In the genomic region with DNA sequence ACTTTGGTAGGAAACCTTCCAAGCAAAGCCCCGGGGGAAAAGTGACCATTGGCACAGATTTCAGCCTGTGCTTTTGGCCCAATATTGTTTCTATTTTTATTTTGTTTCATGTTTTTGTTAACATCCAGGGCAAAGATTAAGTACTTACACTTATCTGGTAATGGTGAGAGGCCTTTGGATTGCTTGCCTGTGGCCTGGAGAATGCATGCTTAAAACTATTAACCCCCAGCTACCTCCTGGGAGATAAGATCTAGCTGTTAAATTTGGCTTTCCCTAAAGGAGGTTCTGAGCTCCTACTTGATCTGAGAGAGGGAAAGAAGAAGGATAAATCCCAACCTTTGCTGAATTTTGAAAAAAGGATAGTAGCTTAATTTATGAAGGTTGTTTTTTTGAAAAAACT, we compare ENCODE assay signal across 17 cellular contexts.
DNase-seq lines count a peak whose midpoint lies in the region; ATAC-seq and TF ChIP-seq lines count a peak whose summit lies in the region.
"Had no signal": no experiment of that assay in that cellular context is flagged by ENCODE, and none has a peak within 500 bp of the region (broad histone marks: within the 10 kb centered on the region; RNA-seq: fewer than 3 reads in every experiment).

No MANE protein-coding gene starts in this region.

- peak overlapping the region; percentile 37 for H3K27ac Mint-ChIP-seq in activated naive CD4-positive, alpha-beta T cell treated with anti-CD3 and anti-CD28 coated beads, Interleukin-2, amount 50 U/mL, for 24 hours
- no peak overlapping the region for H3K27ac Mint-ChIP-seq in activated naive CD4-positive, alpha-beta T cell treated with anti-CD3 and anti-CD28 coated beads, Interleukin-2, amount 50 U/mL, for 72 hours
- H3K27ac Mint-ChIP-seq in mesothelial cell of epicardium: peak overlapping the region; percentile 80

- no peak for ATAC-seq in activated naive CD4-positive, alpha-beta T cell treated with anti-CD3 and anti-CD28 coated beads, Interleukin-2, amount 50 U/mL, for 72 hours
- no peak for ATAC-seq in upper lobe of right lung
- ATAC-seq: lower lobe of right lung had no signal

- H3K4me3 ChIP-seq in dorsolateral prefrontal cortex (no peak overlapping the region), upper lobe of right lung (no peak overlapping the region)
- H3K4me3 ChIP-seq: lower lobe of right lung had no signal

- H3K9me3 ChIP-seq in upper lobe of right lung: no peaks in the 10 kb centered on the region
- H3K9me3 ChIP-seq: lower lobe of right lung had no signal

- peaks cover 3% of the 10 kb centered on the region for H3K36me3 Mint-ChIP-seq in activated naive CD4-positive, alpha-beta T cell treated with anti-CD3 and anti-CD28 coated beads, Interleukin-2, amount 50 U/mL, for 24 hours
- peaks cover 5 to 6% of the 10 kb centered on the region in 2 donors for H3K36me3 Mint-ChIP-seq in activated naive CD4-positive, alpha-beta T cell treated with anti-CD3 and anti-CD28 coated beads, Interleukin-2, amount 50 U/mL, for 72 hours
- peaks cover 9% of the 10 kb centered on the region for H3K36me3 Mint-ChIP-seq in mesothelial cell of epicardium

- H3K36me3 ChIP-seq in upper lobe of right lung: no peaks in the 10 kb centered on the region
- H3K36me3 ChIP-seq: lower lobe of right lung had no signal

- H3K4me1 ChIP-seq in upper lobe of right lung: peaks cover 22% of the 10 kb centered on the region
- H3K4me1 ChIP-seq: lower lobe of right lung had no signal

- intact Hi-C loops in dorsolateral prefrontal cortex (cut with DNase I): no loop called here
- intact Hi-C loops in upper lobe of right lung (cut with DNase I): no loop called here

- no peak overlapping the region for H3K4me3 Mint-ChIP-seq in activated naive CD4-positive, alpha-beta T cell treated with anti-CD3 and anti-CD28 coated beads, Interleukin-2, amount 50 U/mL, for 24 hours
- H3K4me3 Mint-ChIP-seq in mesothelial cell of epicardium: no peak overlapping the region
- H3K4me3 Mint-ChIP-seq: H9 had no signal

- no peaks in the 10 kb centered on the region for H3K9me3 Mint-ChIP-seq in activated naive CD4-positive, alpha-beta T cell treated with anti-CD3 and anti-CD28 coated beads, Interleukin-2, amount 50 U/mL, for 24 hours
- peaks cover 0 to 4% of the 10 kb centered on the region in 2 donors for H3K9me3 Mint-ChIP-seq in activated naive CD4-positive, alpha-beta T cell treated with anti-CD3 and anti-CD28 coated beads, Interleukin-2, amount 50 U/mL, for 72 hours
- H3K9me3 Mint-ChIP-seq in mesothelial cell of epicardium: peaks cover 3% of the 10 kb centered on the region
- H3K9me3 Mint-ChIP-seq: H9 had no signal

- H3K27me3 Mint-ChIP-seq in activated naive CD4-positive, alpha-beta T cell treated with anti-CD3 and anti-CD28 coated beads, Interleukin-2, amount 50 U/mL, for 24 hours: no peaks in the 10 kb centered on the region
- no peaks in the 10 kb centered on the region for H3K27me3 Mint-ChIP-seq in mesothelial cell of epicardium (ENCODE audit: low read depth)

- no peak for DNase-seq in activated naive CD4-positive, alpha-beta T cell treated with anti-CD3 and anti-CD28 coated beads, Interleukin-2, amount 50 U/mL, for 72 hours (ENCODE audit: low spot score in 2 of 2)
- DNase-seq in dorsolateral prefrontal cortex: no peak
- DNase-seq in mesothelial cell of epicardium (ENCODE audit: low spot score in 2 of 2, unreplicated experiment in 2 of 2): no peak
- DNase-seq in upper lobe of right lung: no peak
- no peak for DNase-seq in NCI-H2196 treated with DMSO at 0.1 percent for 48 hours (lab: John Stamatoyannopoulos, UW; ENCODE audit: unreplicated experiment)
- no peak for DNase-seq in OCI-M2 (lab: John Stamatoyannopoulos, UW; ENCODE audit: unreplicated experiment)
- DNase-seq in activated gamma-delta T cell (lab: John Stamatoyannopoulos, UW): no peak
- DNase-seq: activated CD4-positive, CD25-positive, alpha-beta regulatory T cell treated with anti-CD3 and anti-CD28 coated beads, Interleukin-2, amount 50 U/mL, for 72 hours; activated naive CD4-positive, alpha-beta T cell treated with Interleukin-2 at 50 U/mL for 16 hours; effector CD4-positive, alpha-beta T cell; H9; lower lobe of right lung; NCI-H2081 treated with DMSO at 0.1 percent for 48 hours; retina; SHP77 treated with DMSO at 0.1 percent for 48 hours; stimulated activated CD4-positive, alpha-beta T cell treated with anti-CD3 and anti-CD28 coated beads, Interleukin-4, amount 100 ng/mL, for 24 hours had no signal

- peaks cover 43% of the 10 kb centered on the region for H3K4me1 Mint-ChIP-seq in activated naive CD4-positive, alpha-beta T cell treated with anti-CD3 and anti-CD28 coated beads, Interleukin-2, amount 50 U/mL, for 24 hours
- peaks cover 34% of the 10 kb centered on the region for H3K4me1 Mint-ChIP-seq in mesothelial cell of epicardium
- H3K4me1 Mint-ChIP-seq: H9 had no signal

- no peak for TF ChIP-seq CTCF in dorsolateral prefrontal cortex (IDR thresholded peaks at IDR 0.05 in 54 of 56, conservative IDR thresholded peaks at IDR 0.05 in 2 of 56; ENCODE audit: low read depth in 1 of 56, partially characterized antibody in 56 of 56)
- no peak for TF ChIP-seq CTCF in mesothelial cell of epicardium (IDR thresholded peaks at IDR 0.05; ENCODE audit: unreplicated experiment)
- TF ChIP-seq CTCF in upper lobe of right lung (IDR thresholded peaks at IDR 0.05): no peak

- peak overlapping the region in 33 of 59 donors; percentile 7 to 65 (median 37) for H3K27ac ChIP-seq in dorsolateral prefrontal cortex
- peak overlapping the region; percentile 48 for H3K27ac ChIP-seq in upper lobe of right lung
- H3K27ac ChIP-seq: lower lobe of right lung had no signal

- H3K27me3 ChIP-seq in dorsolateral prefrontal cortex (no peaks in the 10 kb centered on the region), upper lobe of right lung (no peaks in the 10 kb centered on the region)

Comparison
In these comparisons a context has a peak if more than half of its experiments do, and no peak if none do; other contexts are left out.
1. H3K27ac Mint-ChIP-seq: peak in activated naive CD4-positive, alpha-beta T cell treated with anti-CD3 and anti-CD28 coated beads, Interleukin-2, amount 50 U/mL, for 24 hours (single experiment) and mesothelial cell of epicardium (single experiment); none in activated naive CD4-positive, alpha-beta T cell treated with anti-CD3 and anti-CD28 coated beads, Interleukin-2, amount 50 U/mL, for 72 hours (0 of 2).